ENCODE assay signal across 25 cellular contexts in the genomic region with DNA sequence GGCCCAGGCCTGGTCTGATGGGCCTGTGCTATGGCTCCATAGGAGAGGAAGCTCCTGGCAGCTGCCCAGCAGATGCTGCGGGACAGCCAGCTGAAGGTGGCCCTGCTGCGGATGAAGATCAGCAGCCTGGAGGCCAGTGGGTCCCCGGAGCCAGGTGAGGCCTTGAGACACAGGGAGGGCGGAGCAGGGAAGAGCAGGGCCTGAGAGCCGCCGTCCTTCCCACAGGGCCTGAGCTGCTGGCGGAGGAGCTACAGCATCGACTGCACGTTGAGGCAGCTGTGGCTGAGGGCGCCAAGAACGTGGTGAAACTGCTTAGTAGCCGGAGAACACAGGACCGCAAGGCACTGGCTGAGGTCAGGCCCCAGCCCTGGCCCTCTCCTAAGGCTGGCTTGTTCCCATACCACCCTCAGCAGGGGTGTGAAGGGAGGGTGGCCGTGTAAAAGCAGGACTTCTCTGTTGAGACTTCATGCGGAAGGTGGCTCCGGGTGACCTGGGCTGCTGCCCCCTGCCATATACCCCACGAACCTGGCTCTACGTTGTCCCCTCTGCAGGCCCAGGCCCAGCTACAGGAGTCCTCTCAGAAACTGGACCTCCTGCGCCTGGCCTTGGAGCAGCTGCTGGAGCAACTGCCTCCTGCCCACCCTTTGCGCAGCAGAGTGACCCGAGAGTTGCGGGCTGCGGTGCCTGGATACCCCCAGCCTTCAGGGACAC. TPM values are rescaled to one million over a fixed set of nuclear protein-coding genes. Genes with fewer than 3 reads are reported as not detected.
DNase-seq lines count a peak whose midpoint lies in the region; ATAC-seq, FAIRE-seq and TF ChIP-seq lines count a peak whose summit lies in the region.
"Had no signal": no experiment of that assay in that cellular context is flagged by ENCODE, and none has a peak within 500 bp of the region (broad histone marks: within the 10 kb centered on the region; RNA-seq: fewer than 3 reads in every experiment).

No MANE protein-coding gene starts in this region.

- no peak overlapping the region for H3K27ac Mint-ChIP-seq in chondrocyte (ENCODE audit: unreplicated experiment)
- H3K27ac Mint-ChIP-seq: activated naive CD4-positive, alpha-beta T cell treated with anti-CD3 and anti-CD28 coated beads, Interleukin-2, amount 50 U/mL, for 72 hours had no signal

- H4K20me1 ChIP-seq in BLaER1 = no peaks in the 10 kb centered on the region

- H3K4me1 ChIP-seq in BLaER1 = peaks cover 47% of the 10 kb centered on the region
- peaks cover 1% of the 10 kb centered on the region for H3K4me1 ChIP-seq in mucosa of descending colon (ENCODE audit: low read depth)
- H3K4me1 ChIP-seq in ascending aorta = peaks cover 0 to 8% of the 10 kb centered on the region in 2 donors
- H3K4me1 ChIP-seq: parathyroid adenoma, uterus had no signal

- no peaks in the 10 kb centered on the region for H3K9me3 ChIP-seq in BLaER1
- H3K9me3 ChIP-seq in mucosa of descending colon = no peaks in the 10 kb centered on the region
- no peaks in the 10 kb centered on the region for H3K9me3 ChIP-seq in ascending aorta
- H3K9me3 ChIP-seq: uterus had no signal

- H3K4me3 ChIP-seq in BLaER1 = no peak overlapping the region
- H3K4me3 ChIP-seq in mucosa of descending colon = no peak overlapping the region
- no peak overlapping the region for H3K4me3 ChIP-seq in ascending aorta
- H3K4me3 ChIP-seq: GM23248, hepatocyte, uterus had no signal

- intact Hi-C loops in mucosa of descending colon (cut with DNase I, micrococcal nuclease) = no loop called here
- intact Hi-C loops in ascending aorta (cut with DNase I) = no loop called here

- H3K27me3 ChIP-seq in BLaER1 (no peaks in the 10 kb centered on the region), ascending aorta (no peaks in the 10 kb centered on the region)
- H3K27me3 ChIP-seq: hepatocyte, uterus had no signal

- no peak for FAIRE-seq in RCC 7860 (lab: Jason Lieb, UNC)

- H3K9me3 Mint-ChIP-seq in chondrocyte (ENCODE audit: low read depth) = no peaks in the 10 kb centered on the region
- H3K9me3 Mint-ChIP-seq: activated naive CD4-positive, alpha-beta T cell treated with anti-CD3 and anti-CD28 coated beads, Interleukin-2, amount 50 U/mL, for 72 hours; brain; naive thymus-derived CD8-positive, alpha-beta T cell had no signal

- H3K36me3 Mint-ChIP-seq in chondrocyte (ENCODE audit: low read depth) = no peaks in the 10 kb centered on the region
- H3K36me3 Mint-ChIP-seq: activated naive CD4-positive, alpha-beta T cell treated with anti-CD3 and anti-CD28 coated beads, Interleukin-2, amount 50 U/mL, for 72 hours; brain; naive thymus-derived CD8-positive, alpha-beta T cell had no signal

- peaks cover 9% of the 10 kb centered on the region for H3K4me1 Mint-ChIP-seq in chondrocyte (ENCODE audit: low read depth)

- no peak overlapping the region for H3K4me2 ChIP-seq in BLaER1
- H3K4me2 ChIP-seq: hepatocyte, KMS-11 had no signal

- no peak overlapping the region for H3K4me3 Mint-ChIP-seq in chondrocyte (ENCODE audit: unreplicated experiment)
- H3K4me3 Mint-ChIP-seq: brain; naive thymus-derived CD8-positive, alpha-beta T cell had no signal

- peak overlapping the region; percentile 88 for H3K9ac ChIP-seq in BLaER1
- H3K9ac ChIP-seq: GM23248, KMS-11, parathyroid adenoma had no signal

- H3K27ac ChIP-seq in BLaER1 (peak overlapping the region; percentile 87), ascending aorta (no peak overlapping the region)
- H3K27ac ChIP-seq: C4-2B, GM23248, hepatocyte, KMS-11, parathyroid adenoma, uterus had no signal

- no peak for ATAC-seq in mucosa of descending colon
- ATAC-seq: activated naive CD4-positive, alpha-beta T cell treated with anti-CD3 and anti-CD28 coated beads, Interleukin-2, amount 50 U/mL, for 72 hours; naive thymus-derived CD8-positive, alpha-beta T cell had no signal

- DNase-seq in chondrocyte (ENCODE audit: low spot score) (peak; percentile 84), mucosa of descending colon (peak in 2 of 3 donors; percentile 22 to 38), ascending aorta (ENCODE audit: low spot score in 2 of 2) (no peak), COR-L47 (lab: John Stamatoyannopoulos, UW) (no peak), RCC 7860 (ENCODE audit: low spot score) (no peak)
- DNase-seq: activated CD4-positive, alpha-beta T cell treated with anti-CD3 and anti-CD28 coated beads for 1 hour; activated CD8-positive, alpha-beta memory T cell treated with anti-CD3 and anti-CD28 coated beads for 24 hours; activated T-cell treated with anti-CD3 and anti-CD28 coated beads, Interleukin-2, amount 50 U/mL, for 48 hours; cortex of kidney; GM23248; mesenchymal stem cell; NCI-H1092; NCI-H2081; NCI-H446 treated with DMSO at 0.1 percent for 48 hours; stimulated activated CD8-positive, alpha-beta memory T cell treated with anti-CD3 and anti-CD28 coated beads, Interleukin-4, amount 100 ng/mL, for 48 hours; SW 1271; uterus had no signal

- H3K36me3 ChIP-seq in BLaER1 (peaks cover 61% of the 10 kb centered on the region), mucosa of descending colon (ENCODE audit: low read depth) (no peaks in the 10 kb centered on the region), ascending aorta (no peaks in the 10 kb centered on the region)
- H3K36me3 ChIP-seq: uterus had no signal

- TF ChIP-seq CTCF in chondrocyte (IDR thresholded peaks at IDR 0.05) (no peak), mucosa of descending colon (IDR thresholded peaks at IDR 0.05) (no peak), ascending aorta (IDR thresholded peaks at IDR 0.05) (no peak)

- no peaks in the 10 kb centered on the region for H3K27me3 Mint-ChIP-seq in chondrocyte (ENCODE audit: low read depth)
- H3K27me3 Mint-ChIP-seq: naive thymus-derived CD8-positive, alpha-beta T cell had no signal

RNA-seq across cellular contexts. Expression of gene PKN3, which starts 4.5 kb away (rescaled TPM):
- total RNA-seq in chondrocyte = 3.1 to 4.2 TPM (median 4.2 TPM) in 3 replicates
- 1 to 10 TPM; 2.5 to 4.9 (median 3.8) TPM for total RNA-seq in mucosa of descending colon
- 28.8 TPM for total RNA-seq in ascending aorta

RNA-seq across cellular contexts. Expression of gene ZDHHC12, which starts 17.1 kb away (rescaled TPM):
- 23.6 to 24.7 TPM (median 24.3 TPM) in 3 replicates for total RNA-seq in chondrocyte
- 10 to 100 TPM; 33.0 to 89.5 (median 76.8) TPM for total RNA-seq in mucosa of descending colon
- total RNA-seq in ascending aorta = 49.6 TPM

RNA-seq across cellular contexts. Expression of gene SET, which starts 17.8 kb away (rescaled TPM):
- total RNA-seq in chondrocyte (235 to 266 TPM (median 255 TPM) in 3 replicates), mucosa of descending colon (100 to 1,000 TPM; 174 to 272 (median 212) TPM), ascending aorta (102 TPM)

RNA-seq across cellular contexts. Expression of gene DYNC2I2, which starts 50.2 kb away (rescaled TPM):
- total RNA-seq in chondrocyte (23.4 to 41.0 TPM (median 24.0 TPM) in 3 replicates), mucosa of descending colon (10 to 100 TPM; 36.7 to 46.3 (median 43.7) TPM), ascending aorta (49.9 TPM)

Comparison
In these comparisons a context has a peak if more than half of its experiments do, and no peak if none do; other contexts are left out.
1. DNase-seq: peak in chondrocyte (single experiment) and mucosa of descending colon (2 of 3); none in ascending aorta (0 of 2), COR-L47 (single experiment) and RCC 7860 (single experiment).